In genomic region chr20:23116301-23117089, GRCh38 we compare ENCODE assay signal across 12 cellular contexts. TPM values are rescaled to one million over a fixed set of nuclear protein-coding genes. Genes with fewer than 3 reads are reported as not detected.
DNase-seq lines count a peak whose midpoint lies in the region; TF ChIP-seq lines count a peak whose summit lies in the region.
"Had no signal": no experiment of that assay in that cellular context is flagged by ENCODE, and none has a peak within 500 bp of the region (broad histone marks: within the 10 kb centered on the region; RNA-seq: fewer than 3 reads in every experiment).

No MANE protein-coding gene starts in this region.

- in situ Hi-C loops in brain microvascular endothelial cell (cut with HindIII; ENCODE audit: low pct_ligation_motif_present, low sequenced_read_pairs) = no loop called here

- no peaks in the 10 kb centered on the region for H3K9me3 ChIP-seq in ascending aorta
- H3K9me3 ChIP-seq in muscle layer of duodenum (ENCODE audit: control insufficient read depth in 1 of 2, low read length in 2 of 2) = no peaks in the 10 kb centered on the region
- H3K9me3 ChIP-seq in CD8-positive, alpha-beta memory T cell (ENCODE audit: low read length) = no peaks in the 10 kb centered on the region

- peak; percentile 8 for DNase-seq in COR-L47 (lab: John Stamatoyannopoulos, UW)
- DNase-seq in M059J (ENCODE audit: low read depth) = peak; percentile 79
- DNase-seq in ascending aorta (ENCODE audit: low spot score in 2 of 2) = no peak
- no peak for DNase-seq in midbrain (lab: John Stamatoyannopoulos, UW)
- DNase-seq in activated T-cell treated with anti-CD3 and anti-CD28 coated beads, Interleukin-2, amount 50 U/mL, for 24 hours = no peak
- no peak for DNase-seq in brain microvascular endothelial cell
- no peak for DNase-seq in CD8-positive, alpha-beta memory T cell
- DNase-seq: kidney glomerular epithelial cell, T-helper 1 cell had no signal

- peaks cover 10% of the 10 kb centered on the region for H3K27me3 Mint-ChIP-seq in activated T-cell treated with anti-CD3 and anti-CD28 coated beads, Interleukin-2, amount 50 U/mL, for 24 hours
- peaks cover 0 to 8% of the 10 kb centered on the region in 2 donors for H3K27me3 Mint-ChIP-seq in CD8-positive, alpha-beta memory T cell

- H3K4me3 Mint-ChIP-seq in activated T-cell treated with anti-CD3 and anti-CD28 coated beads, Interleukin-2, amount 50 U/mL, for 24 hours = no peak overlapping the region
- no peak overlapping the region for H3K4me3 Mint-ChIP-seq in CD8-positive, alpha-beta memory T cell
- H3K4me3 Mint-ChIP-seq: stimulated activated memory B cell treated with anti-CD40 and anti-IgM and Interleukin-4, amounts not matched to agents 10 μg/mL and 1 μg/mL and 100 μg/mL, for 72 hours had no signal

- H3K36me3 ChIP-seq in ascending aorta (no peaks in the 10 kb centered on the region), muscle layer of duodenum (ENCODE audit: control insufficient read depth in 1 of 2, insufficient read depth in 2 of 2, low read length in 2 of 2) (no peaks in the 10 kb centered on the region), brain microvascular endothelial cell (replicated peaks) (no peaks in the 10 kb centered on the region)
- H3K36me3 ChIP-seq in CD8-positive, alpha-beta memory T cell (ENCODE audit: insufficient read depth, low read length) = no peaks in the 10 kb centered on the region

- H3K4me1 ChIP-seq in ascending aorta = no peaks in the 10 kb centered on the region
- H3K4me1 ChIP-seq in muscle layer of duodenum (ENCODE audit: control insufficient read depth in 1 of 2, insufficient read depth in 2 of 2, low read length in 2 of 2) = no peaks in the 10 kb centered on the region
- no peaks in the 10 kb centered on the region for H3K4me1 ChIP-seq in CD8-positive, alpha-beta memory T cell (ENCODE audit: insufficient read depth, low read length)

- H3K27me3 ChIP-seq in ascending aorta (no peaks in the 10 kb centered on the region), muscle layer of duodenum (ENCODE audit: low read depth, low read length) (no peaks in the 10 kb centered on the region), brain microvascular endothelial cell (replicated peaks) (no peaks in the 10 kb centered on the region)
- H3K27me3 ChIP-seq in CD8-positive, alpha-beta memory T cell (ENCODE audit: insufficient read depth, low read length, poor library complexity, severe bottlenecking) = no peaks in the 10 kb centered on the region

- H3K4me3 ChIP-seq in ascending aorta (no peak overlapping the region), muscle layer of duodenum (ENCODE audit: low read depth in 1 of 2, low read length in 2 of 2) (no peak overlapping the region), brain microvascular endothelial cell (ENCODE audit: low read depth, low read length) (no peak overlapping the region)
- H3K4me3 ChIP-seq in CD8-positive, alpha-beta memory T cell (ENCODE audit: low read length) = no peak overlapping the region
- H3K4me3 ChIP-seq: coronary artery had no signal

- POLR2A ChIA-PET in CD8-positive, alpha-beta memory T cell (lab: Charles Lee) = no interaction called here

- H3K9me3 Mint-ChIP-seq in activated T-cell treated with anti-CD3 and anti-CD28 coated beads, Interleukin-2, amount 50 U/mL, for 24 hours = no peaks in the 10 kb centered on the region
- peaks cover 0 to 2% (median 0%) of the 10 kb centered on the region in 5 donors for H3K9me3 Mint-ChIP-seq in CD8-positive, alpha-beta memory T cell
- H3K9me3 Mint-ChIP-seq: stimulated activated memory B cell treated with anti-CD40 and anti-IgM and Interleukin-4, amounts not matched to agents 10 μg/mL and 1 μg/mL and 100 μg/mL, for 72 hours had no signal

- no peak overlapping the region for H3K27ac Mint-ChIP-seq in activated T-cell treated with anti-CD3 and anti-CD28 coated beads, Interleukin-2, amount 50 U/mL, for 24 hours
- H3K27ac Mint-ChIP-seq in CD8-positive, alpha-beta memory T cell = no peak overlapping the region
- H3K27ac Mint-ChIP-seq: stimulated activated memory B cell treated with anti-CD40 and anti-IgM and Interleukin-4, amounts not matched to agents 10 μg/mL and 1 μg/mL and 100 μg/mL, for 72 hours had no signal

- CTCF ChIA-PET in CD8-positive, alpha-beta memory T cell (lab: Charles Lee) = no interaction called here

- TF ChIP-seq CTCF in ascending aorta (IDR thresholded peaks at IDR 0.05) = no peak
- TF ChIP-seq CTCF in brain microvascular endothelial cell (IDR thresholded peaks at IDR 0.05; ENCODE audit: low read depth, low read length, missing control alignments) = no peak

- H3K36me3 Mint-ChIP-seq in activated T-cell treated with anti-CD3 and anti-CD28 coated beads, Interleukin-2, amount 50 U/mL, for 24 hours (ENCODE audit: low read depth) = no peaks in the 10 kb centered on the region
- no peaks in the 10 kb centered on the region for H3K36me3 Mint-ChIP-seq in CD8-positive, alpha-beta memory T cell
- H3K36me3 Mint-ChIP-seq: stimulated activated memory B cell treated with anti-CD40 and anti-IgM and Interleukin-4, amounts not matched to agents 10 μg/mL and 1 μg/mL and 100 μg/mL, for 72 hours had no signal

- no peaks in the 10 kb centered on the region for H3K4me1 Mint-ChIP-seq in activated T-cell treated with anti-CD3 and anti-CD28 coated beads, Interleukin-2, amount 50 U/mL, for 24 hours (ENCODE audit: low read depth)
- no peaks in the 10 kb centered on the region for H3K4me1 Mint-ChIP-seq in CD8-positive, alpha-beta memory T cell
- H3K4me1 Mint-ChIP-seq: stimulated activated memory B cell treated with anti-CD40 and anti-IgM and Interleukin-4, amounts not matched to agents 10 μg/mL and 1 μg/mL and 100 μg/mL, for 72 hours had no signal

- intact Hi-C loops in ascending aorta (cut with DNase I) = no loop called here

- H3K27ac ChIP-seq in ascending aorta (peak overlapping the region; percentile 50), muscle layer of duodenum (ENCODE audit: low read length) (peak overlapping the region; percentile 0), brain microvascular endothelial cell (no peak overlapping the region)
- H3K27ac ChIP-seq in CD8-positive, alpha-beta memory T cell (ENCODE audit: low read depth, low read length) = no peak overlapping the region

RNA-seq across cellular contexts. Expression of gene CD93, which starts 30.4 kb away (rescaled TPM):
- 0.96 and 1.5 TPM in 2 replicates for total RNA-seq in M059J (2014; rRNA removed; shearing (Covaris generic))
- 206 TPM for total RNA-seq in ascending aorta
- total RNA-seq in CD8-positive, alpha-beta memory T cell = under 1 TPM; 0.50 to 0.53 TPM
- polyA plus RNA-seq in CD8-positive, alpha-beta memory T cell = 0.02 TPM

Comparison
In these comparisons a context has a peak if more than half of its experiments do, and no peak if none do; other contexts are left out.
1. DNase-seq: peak in COR-L47 (single experiment) and M059J (single experiment); none in ascending aorta (0 of 2), midbrain (single experiment), activated T-cell treated with anti-CD3 and anti-CD28 coated beads, Interleukin-2, amount 50 U/mL, for 24 hours (single experiment), brain microvascular endothelial cell (single experiment) and CD8-positive, alpha-beta memory T cell (0 of 5).
2. H3K27ac ChIP-seq: peak in ascending aorta (2 of 2) and muscle layer of duodenum (single experiment); none in brain microvascular endothelial cell (single experiment) and CD8-positive, alpha-beta memory T cell (single experiment).
3. RNA of gene CD93, which starts 30.4 kb away (total RNA-seq): 206 TPM in ascending aorta (single experiment); 0.96 to 1.5 TPM in M059J and 0.50 to 0.53 TPM in CD8-positive, alpha-beta memory T cell; every median in the first group is over 10 times any median in the second.